In the genomic region with DNA sequence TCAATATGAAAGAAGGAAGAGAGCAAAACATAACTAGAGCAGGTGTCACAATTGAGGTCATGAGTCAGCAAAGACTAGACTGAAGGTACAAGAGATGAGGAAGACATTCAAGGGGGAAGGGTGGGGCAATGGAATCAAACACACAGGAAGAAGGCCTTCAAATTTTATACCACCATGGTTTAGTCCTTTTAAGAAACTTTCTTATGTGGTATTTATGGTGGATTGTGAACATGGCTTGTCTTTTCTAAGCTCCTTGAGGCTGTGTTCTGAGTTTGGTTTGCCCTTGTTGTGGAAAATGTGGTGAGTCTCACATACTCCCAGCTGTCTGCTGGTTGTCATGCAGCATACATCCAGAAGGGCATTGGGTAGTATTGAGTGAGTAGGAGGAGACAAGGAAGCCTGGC, we compare ENCODE assay signal across 8 cellular contexts.
DNase-seq lines count a peak whose midpoint lies in the region; ATAC-seq and TF ChIP-seq lines count a peak whose summit lies in the region.

No MANE protein-coding gene starts in this region.

- H3K27me3 Mint-ChIP-seq in activated CD8-positive, alpha-beta memory T cell treated with anti-CD3 and anti-CD28 coated beads, Interleukin-2, amount 10 ng/mL, durations not matched to agents 7 days and 5 days: peaks cover 15% of the 10 kb centered on the region
- peaks cover 6% of the 10 kb centered on the region for H3K27me3 Mint-ChIP-seq in HFFc6 (ENCODE audit: insufficient read depth)

- no peaks in the 10 kb centered on the region for H3K36me3 ChIP-seq in colonic mucosa

- no peak overlapping the region for H3K27ac ChIP-seq in colonic mucosa

- intact Hi-C loops in colonic mucosa (cut with DNase I): no loop called here

- TF ChIP-seq CTCF in HFFc6 (IDR thresholded peaks at IDR 0.05) (no peak), colonic mucosa (IDR thresholded peaks at IDR 0.05) (no peak)

- peaks cover 2% of the 10 kb centered on the region for H3K36me3 Mint-ChIP-seq in activated CD8-positive, alpha-beta memory T cell treated with anti-CD3 and anti-CD28 coated beads, Interleukin-2, amount 10 ng/mL, durations not matched to agents 7 days and 5 days
- no peaks in the 10 kb centered on the region for H3K36me3 Mint-ChIP-seq in HFFc6 (ENCODE audit: low read depth)

- ATAC-seq in activated CD8-positive, alpha-beta memory T cell treated with anti-CD3 and anti-CD28 coated beads, Interleukin-2, amount 10 ng/mL, durations not matched to agents 7 days and 5 days: peak; percentile 93
- ATAC-seq in HG03175 (IDR thresholded peaks at IDR 0.05; ENCODE audit: unreplicated experiment): peak; percentile 86

- H3K9me3 Mint-ChIP-seq in activated CD8-positive, alpha-beta memory T cell treated with anti-CD3 and anti-CD28 coated beads, Interleukin-2, amount 10 ng/mL, durations not matched to agents 7 days and 5 days (ENCODE audit: low read depth): no peaks in the 10 kb centered on the region
- no peaks in the 10 kb centered on the region for H3K9me3 Mint-ChIP-seq in HFFc6

- H3K27ac Mint-ChIP-seq in activated CD8-positive, alpha-beta memory T cell treated with anti-CD3 and anti-CD28 coated beads, Interleukin-2, amount 10 ng/mL, durations not matched to agents 7 days and 5 days: peak overlapping the region; percentile 37
- H3K27ac Mint-ChIP-seq in HFFc6: no peak overlapping the region

- H3K4me3 ChIP-seq in colonic mucosa: no peak overlapping the region

- no peaks in the 10 kb centered on the region for H3K4me1 ChIP-seq in colonic mucosa

- H3K4me3 Mint-ChIP-seq in activated CD8-positive, alpha-beta memory T cell treated with anti-CD3 and anti-CD28 coated beads, Interleukin-2, amount 10 ng/mL, durations not matched to agents 7 days and 5 days: no peak overlapping the region
- H3K4me3 Mint-ChIP-seq in HFFc6: no peak overlapping the region

- no peak overlapping the region for H3K9ac ChIP-seq in colonic mucosa (ENCODE audit: low read depth in 2 of 2, low read length in 2 of 2)

- H3K9me3 ChIP-seq in colonic mucosa: no peaks in the 10 kb centered on the region

- DNase-seq in activated CD8-positive, alpha-beta memory T cell treated with anti-CD3 and anti-CD28 coated beads, Interleukin-2, amount 10 ng/mL, durations not matched to agents 7 days and 5 days: peak; percentile 68
- DNase-seq in activated CD8-positive, alpha-beta memory T cell treated with anti-CD3 and anti-CD28 coated beads for 24 hours: no peak
- peak; percentile 10 for DNase-seq in activated T-cell treated with anti-CD3 and anti-CD28 coated beads for 4 hours
- DNase-seq in stimulated activated naive CD4-positive, alpha-beta T cell (lab: John Stamatoyannopoulos, UW): peak in 5 of 6 experiments; percentile 9 to 77 (median 69)
- no peak for DNase-seq in HFFc6
- DNase-seq in colonic mucosa: no peak
- no peak for DNase-seq in dedifferentiated amniotic fluid mesenchymal stem cell (ENCODE audit: extremely low spot score)

- H3K27me3 ChIP-seq in colonic mucosa: no peaks in the 10 kb centered on the region

- H3K4me1 Mint-ChIP-seq in activated CD8-positive, alpha-beta memory T cell treated with anti-CD3 and anti-CD28 coated beads, Interleukin-2, amount 10 ng/mL, durations not matched to agents 7 days and 5 days: peaks cover 12% of the 10 kb centered on the region
- peaks cover 9% of the 10 kb centered on the region; the same call in 1 of the 2 replicates for H3K4me1 Mint-ChIP-seq in HFFc6 (ENCODE audit: low read depth)

- CTCF ChIA-PET in activated CD8-positive, alpha-beta memory T cell treated with anti-CD3 and anti-CD28 coated beads, Interleukin-2, amount 10 ng/mL, durations not matched to agents 7 days and 5 days (lab: Charles Lee): interaction anchor here (1.6 kb wide), 2 partner anchors 9 to 19 kb away, joined by 3 to 7 read pairs; no protein-coding TSS in a partner anchor

Comparison
In these comparisons a context has a peak if more than half of its experiments do, and no peak if none do; other contexts are left out.
1. DNase-seq: peak in activated CD8-positive, alpha-beta memory T cell treated with anti-CD3 and anti-CD28 coated beads, Interleukin-2, amount 10 ng/mL, durations not matched to agents 7 days and 5 days (single experiment), activated T-cell treated with anti-CD3 and anti-CD28 coated beads for 4 hours (single experiment) and stimulated activated naive CD4-positive, alpha-beta T cell (5 of 6); none in activated CD8-positive, alpha-beta memory T cell treated with anti-CD3 and anti-CD28 coated beads for 24 hours (single experiment), HFFc6 (single experiment), colonic mucosa (single experiment) and dedifferentiated amniotic fluid mesenchymal stem cell (single experiment).